ENCODE assay signal across 8 cellular contexts in genomic region chr13:27170521-27171243, GRCh38. TPM values are rescaled to one million over a fixed set of nuclear protein-coding genes. Genes with fewer than 3 reads are reported as not detected.
A peak's percentile ranks its signal among the peaks of the same experiment; 100 is the strongest.
DNase-seq lines count a peak whose midpoint lies in the region; ATAC-seq and TF ChIP-seq lines count a peak whose summit lies in the region.

No MANE protein-coding gene starts in this region.

- peak; percentile 46 for DNase-seq in GM03348 (ENCODE audit: low spot score)
- DNase-seq in NT2/D1 (ENCODE audit: low read depth, low spot score) = no peak
- DNase-seq in activated T-helper 9 cell treated with anti-CD3 and anti-CD28 coated beads, Interleukin-2, amount 50 U/mL, for 16 hours (ENCODE audit: low read depth) = peak; percentile 16
- DNase-seq in foreskin keratinocyte = peak in 1 of 2 donors; percentile 46
- DNase-seq in tibial nerve (ENCODE audit: low spot score in 2 of 2) = peak in 1 of 2 donors; percentile 21
- DNase-seq in DMS153 treated with DMSO at 0.1 percent for 48 hours (lab: John Stamatoyannopoulos, UW; ENCODE audit: unreplicated experiment) = no peak

- H3K36me3 ChIP-seq in NT2/D1 (ENCODE audit: insufficient read depth, insufficient read length, low read length) (peaks cover 4% of the 10 kb centered on the region), neuron (ENCODE audit: insufficient read depth, low read length) (no peaks in the 10 kb centered on the region), tibial nerve (no peaks in the 10 kb centered on the region)

- peak; percentile 18 for TF ChIP-seq CTCF in foreskin keratinocyte (conservative IDR thresholded peaks at IDR 0.05)
- TF ChIP-seq CTCF in tibial nerve (IDR thresholded peaks at IDR 0.05) = no peak

- H3K9ac ChIP-seq in NT2/D1 (ENCODE audit: insufficient read length, low read depth) = peak overlapping the region; percentile 82

- no peak for TF ChIP-seq EP300 in tibial nerve (IDR thresholded peaks at IDR 0.05)

- H3K27ac ChIP-seq in foreskin keratinocyte = peak overlapping the region; percentile 85
- peak overlapping the region; percentile 83 to 92 (median 88) for H3K27ac ChIP-seq in tibial nerve

- no peak overlapping the region for H2AFZ ChIP-seq in neuron (ENCODE audit: low read depth, low read length)

- no peak for TF ChIP-seq POLR2A in tibial nerve (IDR thresholded peaks at IDR 0.05)

- H3K4me1 ChIP-seq in NT2/D1 (ENCODE audit: insufficient read depth, insufficient read length) (peaks cover 3% of the 10 kb centered on the region), foreskin keratinocyte (peaks cover 25% of the 10 kb centered on the region), neuron (ENCODE audit: insufficient read depth, low read length) (peaks cover 22% of the 10 kb centered on the region), tibial nerve (peaks cover 0 to 54% (median 27%) of the 10 kb centered on the region in 4 donors)

- no peaks in the 10 kb centered on the region for H3K9me3 ChIP-seq in NT2/D1 (ENCODE audit: insufficient read depth, low read length)
- no peaks in the 10 kb centered on the region for H3K9me3 ChIP-seq in neuron (ENCODE audit: low read length)
- no peaks in the 10 kb centered on the region for H3K9me3 ChIP-seq in tibial nerve

- ATAC-seq in HG02981 (IDR thresholded peaks at IDR 0.05; ENCODE audit: unreplicated experiment) (peak; percentile 1), foreskin keratinocyte (peak; percentile 1)

- H3K4me3 ChIP-seq in NT2/D1 (ENCODE audit: insufficient read length, low read depth) (peak overlapping the region; percentile 75), neuron (ENCODE audit: low read length) (peak overlapping the region; percentile 82), tibial nerve (peak overlapping the region; percentile 40 to 73 (median 64))

- 1% methylated on average over 46 to 54 of the region's 56 CpGs for WGBS in tibial nerve, 2 donors

- H3K27me3 ChIP-seq in NT2/D1 (ENCODE audit: insufficient read depth, insufficient read length) (no peaks in the 10 kb centered on the region), foreskin keratinocyte (no peaks in the 10 kb centered on the region), neuron (ENCODE audit: insufficient read depth, low read length) (no peaks in the 10 kb centered on the region), tibial nerve (no peaks in the 10 kb centered on the region)

RNA-seq across cellular contexts. Expression of gene USP12, which starts 0.9 kb away (rescaled TPM):
- 19.6 and 21.1 TPM in 2 replicates for total RNA-seq in foreskin keratinocyte
- 8.8 and 10.6 TPM in 2 replicates for polyA plus RNA-seq in foreskin keratinocyte
- total RNA-seq in tibial nerve = 10 to 100 TPM; 16.9 to 26.7 (median 22.6) TPM

Comparison
In these comparisons a context has a peak if more than half of its experiments do, and no peak if none do; other contexts are left out.
1. DNase-seq: peak in GM03348 (single experiment) and activated T-helper 9 cell treated with anti-CD3 and anti-CD28 coated beads, Interleukin-2, amount 50 U/mL, for 16 hours (single experiment); none in NT2/D1 (single experiment) and DMS153 treated with DMSO at 0.1 percent for 48 hours (single experiment).
2. Peak in every context shown above with its lines, with median percentiles within 50 percentile points of each other: H3K4me3 ChIP-seq.